Comparison of ENCODE assay signal across 12 cellular contexts in the genomic region with DNA sequence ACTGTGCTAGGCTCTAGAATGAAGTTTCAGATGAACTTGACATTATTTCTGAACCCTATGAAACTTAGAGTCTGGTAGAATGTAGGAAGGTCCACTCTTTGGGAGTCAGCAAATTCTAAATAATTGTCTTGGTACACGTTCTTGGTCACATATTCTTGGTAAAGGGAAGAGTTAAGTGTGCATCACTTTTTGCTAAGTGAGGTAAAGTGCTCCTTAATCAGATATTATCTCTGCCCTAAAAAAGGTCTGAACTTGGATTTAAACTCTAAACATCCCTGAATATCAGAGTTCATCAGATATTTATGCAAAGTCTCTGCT. TPM values are rescaled to one million over a fixed set of nuclear protein-coding genes. Genes with fewer than 3 reads are reported as not detected.
DNase-seq lines count a peak whose midpoint lies in the region; ATAC-seq and TF ChIP-seq lines count a peak whose summit lies in the region.
"Had no signal": no experiment of that assay in that cellular context is flagged by ENCODE, and none has a peak within 500 bp of the region (broad histone marks: within the 10 kb centered on the region; RNA-seq: fewer than 3 reads in every experiment).

No MANE protein-coding gene starts in this region.

- H3K4me3 ChIP-seq in parathyroid adenoma (ENCODE audit: low read depth, low read length): no peak overlapping the region
- H3K4me3 ChIP-seq in coronary artery: no peak overlapping the region
- H3K4me3 ChIP-seq: SJCRH30 had no signal

- H3K79me2 ChIP-seq in parathyroid adenoma: no peaks in the 10 kb centered on the region

- CTCF ChIA-PET in activated CD8-positive, alpha-beta T cell treated with anti-CD3 and anti-CD28 coated beads, Interleukin-2, amount 10 ng/mL, durations not matched to agents 7 days and 5 days (lab: Charles Lee): no interaction called here

- H3K36me3 ChIP-seq in parathyroid adenoma (ENCODE audit: control insufficient read depth, insufficient read depth, low read length): no peaks in the 10 kb centered on the region

- POLR2A ChIA-PET in activated CD8-positive, alpha-beta T cell treated with anti-CD3 and anti-CD28 coated beads, Interleukin-2, amount 10 ng/mL, durations not matched to agents 7 days and 5 days (lab: Charles Lee): no interaction called here

- H3K4me3 Mint-ChIP-seq in activated T-cell treated with anti-CD3 and anti-CD28 coated beads, Interleukin-2, amount 50 U/mL, for 72 hours: peak overlapping the region; percentile 38 to 45
- no peak overlapping the region for H3K4me3 Mint-ChIP-seq in activated CD8-positive, alpha-beta T cell treated with anti-CD3 and anti-CD28 coated beads, Interleukin-2, amount 10 ng/mL, durations not matched to agents 7 days and 5 days

- H3K36me3 Mint-ChIP-seq in activated T-cell treated with anti-CD3 and anti-CD28 coated beads, Interleukin-2, amount 50 U/mL, for 72 hours (ENCODE audit: insufficient read depth in 2 of 2): peaks cover 7 to 26% of the 10 kb centered on the region in 2 donors
- peaks cover 69% of the 10 kb centered on the region for H3K36me3 Mint-ChIP-seq in activated CD8-positive, alpha-beta T cell treated with anti-CD3 and anti-CD28 coated beads, Interleukin-2, amount 10 ng/mL, durations not matched to agents 7 days and 5 days (ENCODE audit: low read depth)

- H3K9ac ChIP-seq in parathyroid adenoma: no peak overlapping the region

- DNase-seq in activated T-cell treated with anti-CD3 and anti-CD28 coated beads, Interleukin-2, amount 50 U/mL, for 72 hours: no peak
- DNase-seq in activated T-cell treated with anti-CD3 and anti-CD28 coated beads for 4 hours (no peak), islet precursor cell (no peak), coronary artery (ENCODE audit: low spot score) (no peak)
- no peak for DNase-seq in activated CD8-positive, alpha-beta T cell treated with anti-CD3 and anti-CD28 coated beads, Interleukin-2, amount 10 ng/mL, durations not matched to agents 7 days and 5 days
- DNase-seq: activated CD4-positive, alpha-beta T cell treated with anti-CD3 and anti-CD28 coated beads, Interleukin-2, amount 50 U/mL, for 4 hours; EL; SJCRH30 had no signal

- H3K4me1 Mint-ChIP-seq in activated T-cell treated with anti-CD3 and anti-CD28 coated beads, Interleukin-2, amount 50 U/mL, for 72 hours (ENCODE audit: low read depth): peaks cover 47% of the 10 kb centered on the region
- peaks cover 29% of the 10 kb centered on the region for H3K4me1 Mint-ChIP-seq in activated CD8-positive, alpha-beta T cell treated with anti-CD3 and anti-CD28 coated beads, Interleukin-2, amount 10 ng/mL, durations not matched to agents 7 days and 5 days (ENCODE audit: low read depth)

- peak overlapping the region; percentile 86 for H3K27ac Mint-ChIP-seq in activated T-cell treated with anti-CD3 and anti-CD28 coated beads, Interleukin-2, amount 50 U/mL, for 72 hours
- peak overlapping the region; percentile 18 for H3K27ac Mint-ChIP-seq in activated CD8-positive, alpha-beta T cell treated with anti-CD3 and anti-CD28 coated beads, Interleukin-2, amount 10 ng/mL, durations not matched to agents 7 days and 5 days
- H3K27ac Mint-ChIP-seq: progenitor cell of endocrine pancreas had no signal

- H3K4me1 ChIP-seq in parathyroid adenoma: peaks cover 3% of the 10 kb centered on the region

- no peaks in the 10 kb centered on the region for H3K27me3 Mint-ChIP-seq in activated T-cell treated with anti-CD3 and anti-CD28 coated beads, Interleukin-2, amount 50 U/mL, for 72 hours (ENCODE audit: low read depth)
- H3K27me3 Mint-ChIP-seq in activated CD8-positive, alpha-beta T cell treated with anti-CD3 and anti-CD28 coated beads, Interleukin-2, amount 10 ng/mL, durations not matched to agents 7 days and 5 days (ENCODE audit: low read depth): no peaks in the 10 kb centered on the region
- H3K27me3 Mint-ChIP-seq: progenitor cell of endocrine pancreas had no signal

- peak overlapping the region; percentile 21 for H3K4me2 ChIP-seq in parathyroid adenoma (ENCODE audit: low read length)

- H2AFZ ChIP-seq in parathyroid adenoma: no peak overlapping the region

- no peaks in the 10 kb centered on the region for H3K9me3 ChIP-seq in parathyroid adenoma (ENCODE audit: control insufficient read depth, low read length)
- H3K9me3 ChIP-seq: SJCRH30 had no signal

- no peak for TF ChIP-seq CTCF in parathyroid adenoma (IDR thresholded peaks at IDR 0.05)
- TF ChIP-seq CTCF in coronary artery (IDR thresholded peaks at IDR 0.05): no peak

- peak in 1 of 2 donors; percentile 5 for ATAC-seq in activated T-cell treated with anti-CD3 and anti-CD28 coated beads, Interleukin-2, amount 50 U/mL, for 72 hours (replicated peaks in 1 of 2)
- ATAC-seq in HG02852 (IDR thresholded peaks at IDR 0.05; ENCODE audit: unreplicated experiment) (peak; percentile 26), GM19035 (IDR thresholded peaks at IDR 0.05; ENCODE audit: unreplicated experiment) (no peak)
- no peak for ATAC-seq in activated CD8-positive, alpha-beta T cell treated with anti-CD3 and anti-CD28 coated beads, Interleukin-2, amount 10 ng/mL, durations not matched to agents 7 days and 5 days

- no peak overlapping the region for H3K27ac ChIP-seq in parathyroid adenoma
- H3K27ac ChIP-seq in coronary artery: no peak overlapping the region
- H3K27ac ChIP-seq: SJCRH30 had no signal

- H3K9me3 Mint-ChIP-seq in activated T-cell treated with anti-CD3 and anti-CD28 coated beads, Interleukin-2, amount 50 U/mL, for 72 hours: no peaks in the 10 kb centered on the region
- no peaks in the 10 kb centered on the region for H3K9me3 Mint-ChIP-seq in activated CD8-positive, alpha-beta T cell treated with anti-CD3 and anti-CD28 coated beads, Interleukin-2, amount 10 ng/mL, durations not matched to agents 7 days and 5 days (ENCODE audit: insufficient read depth)

- no peaks in the 10 kb centered on the region for H3K27me3 ChIP-seq in parathyroid adenoma (ENCODE audit: control insufficient read depth, insufficient read depth, low read length)
- H3K27me3 ChIP-seq: SJCRH30 had no signal

RNA-seq across cellular contexts. Expression of a gene that starts 7.2 kb away (rescaled TPM):
- total RNA-seq in activated T-cell treated with anti-CD3 and anti-CD28 coated beads, Interleukin-2, amount 50 U/mL, for 72 hours: 10 to 100 TPM; 71.1 to 86.2 TPM
- total RNA-seq in activated CD8-positive, alpha-beta T cell treated with anti-CD3 and anti-CD28 coated beads, Interleukin-2, amount 10 ng/mL, durations not matched to agents 7 days and 5 days: 10 to 100 TPM; 77.3 to 92.7 TPM
